In genomic region chr6:7312616-7313504, GRCh38 we compare ENCODE assay signal across 1 cellular context.
A peak's percentile ranks its signal among the peaks of the same experiment; 100 is the strongest.
TF ChIP-seq lines count a peak whose summit lies in the region.

Gene SSR1 (minus strand): TSS chr6:7313199. CDS start chr6:7313120, 79 bp downstream.

TF ChIP-seq in HepG2, 621 proteins besides CTCF, POLR2A, EP300 and RAD21 (continued from another document and continues in another):
- TF ChIP-seq ZBTB4 (CRISPR knock-in tag; IDR thresholded peaks at IDR 0.05; ENCODE audit: borderline replicate concordance): 0 out of 2 replicates have a peak, but pooled peaks have one; percentile 47
- TF ChIP-seq FOXO4 (CRISPR knock-in tag; conservative IDR thresholded peaks at IDR 0.05): no peak
- peak; percentile 20; the same call in 1 of the 2 replicates for TF ChIP-seq ELF4 (CRISPR knock-in tag; IDR thresholded peaks at IDR 0.05; ENCODE audit: borderline replicate concordance)
- peak; percentile 62 for TF ChIP-seq GATA4 (IDR thresholded peaks at IDR 0.05; ENCODE audit: borderline replicate concordance, low read depth)
- TF ChIP-seq ARID5B (CRISPR knock-in tag; IDR thresholded peaks at IDR 0.05): peak; percentile 84
- no peak for TF ChIP-seq THAP8 (CRISPR knock-in tag; IDR thresholded peaks at IDR 0.05; ENCODE audit: borderline replicate concordance)
- TF ChIP-seq STAT6 (CRISPR knock-in tag; IDR thresholded peaks at IDR 0.05; ENCODE audit: borderline replicate concordance): peak; percentile 90; the same call in 1 of the 2 replicates
- 0 out of 2 replicates have a peak, but pooled peaks have one; percentile 61 for TF ChIP-seq ZNF317 (CRISPR knock-in tag; IDR thresholded peaks at IDR 0.05)
- TF ChIP-seq YEATS4 (CRISPR knock-in tag; IDR thresholded peaks at IDR 0.05; ENCODE audit: borderline replicate concordance): peak; percentile 99
- TF ChIP-seq CBX2 (IDR thresholded peaks at IDR 0.05; ENCODE audit: low read depth, low read length): no peak
- peak; percentile 74; the same call in 1 of the 2 replicates for TF ChIP-seq CBX2 (CRISPR knock-in tag; IDR thresholded peaks at IDR 0.05; ENCODE audit: low read depth)
- peak; percentile 66 for TF ChIP-seq SRSF1 (optimal IDR thresholded peaks at IDR 0.05; ENCODE audit: low read depth, low read length)
- no peak for TF ChIP-seq ZFP41 (CRISPR knock-in tag; IDR thresholded peaks at IDR 0.05; ENCODE audit: borderline replicate concordance)
- peak; percentile 11; the same call in 1 of the 2 replicates for TF ChIP-seq ZNF337 (CRISPR knock-in tag; IDR thresholded peaks at IDR 0.05; ENCODE audit: borderline replicate concordance, low read depth)
- TF ChIP-seq TFE3 (CRISPR knock-in tag; IDR thresholded peaks at IDR 0.05): peak; percentile 97
- TF ChIP-seq MED13 (CRISPR knock-in tag; IDR thresholded peaks at IDR 0.05): peak; percentile 77; the same call in 1 of the 2 replicates
- TF ChIP-seq MXD1 (CRISPR knock-in tag; IDR thresholded peaks at IDR 0.05): peak; percentile 86
- TF ChIP-seq HOXA9 (CRISPR knock-in tag; IDR thresholded peaks at IDR 0.05; ENCODE audit: borderline replicate concordance): peak; percentile 50; the same call in 1 of the 2 replicates
- TF ChIP-seq ZNF276 (CRISPR knock-in tag; IDR thresholded peaks at IDR 0.05; ENCODE audit: low read depth): no peak
- no peak for TF ChIP-seq ZNF496 (CRISPR knock-in tag; IDR thresholded peaks at IDR 0.05; ENCODE audit: insufficient replicate concordance)
- TF ChIP-seq PHB2 (IDR thresholded peaks at IDR 0.05; ENCODE audit: partially characterized antibody): no peak
- no peak for TF ChIP-seq SRF (IDR thresholded peaks at IDR 0.05; ENCODE audit: low read depth, low read length)
- no peak for TF ChIP-seq EHMT2 (IDR thresholded peaks at IDR 0.05; ENCODE audit: borderline replicate concordance, low read depth, low read length)
- peak; percentile 94; the same call in 1 of the 2 replicates for TF ChIP-seq ARID2 (CRISPR knock-in tag; IDR thresholded peaks at IDR 0.05; ENCODE audit: borderline replicate concordance)
- no peak for TF ChIP-seq NFE2 (CRISPR knock-in tag; IDR thresholded peaks at IDR 0.05)
- no peak for TF ChIP-seq ZNF207 (IDR thresholded peaks at IDR 0.05; ENCODE audit: borderline replicate concordance)
- no peak for TF ChIP-seq MATR3 (CRISPR knock-in tag; IDR thresholded peaks at IDR 0.05)
- peak; percentile 94; the same call in 1 of the 2 replicates for TF ChIP-seq ZNF639 (CRISPR knock-in tag; conservative IDR thresholded peaks at IDR 0.05)
- TF ChIP-seq FOXA3 (CRISPR knock-in tag; IDR thresholded peaks at IDR 0.05): peak; percentile 75
- no peak for TF ChIP-seq ATF1 (CRISPR knock-in tag; IDR thresholded peaks at IDR 0.05)
- peak; percentile 87; the same call in 1 of the 2 replicates for TF ChIP-seq POGK (CRISPR knock-in tag; conservative IDR thresholded peaks at IDR 0.05)
- 0 out of 2 replicates have a peak, but pooled peaks have one; percentile 24 for TF ChIP-seq ZNF746 (CRISPR knock-in tag; IDR thresholded peaks at IDR 0.05)
- TF ChIP-seq ZBTB44 (CRISPR knock-in tag; IDR thresholded peaks at IDR 0.05): no peak
